14 cellular contexts compared by ENCODE assay signal in genomic region chr19:3612330-3612729, GRCh38. TPM values are rescaled to one million over a fixed set of nuclear protein-coding genes. Genes with fewer than 3 reads are reported as not detected.
DNase-seq lines count a peak whose midpoint lies in the region; ATAC-seq and TF ChIP-seq lines count a peak whose summit lies in the region.
"Had no signal": no experiment of that assay in that cellular context is flagged by ENCODE, and none has a peak within 500 bp of the region (broad histone marks: within the 10 kb centered on the region; RNA-seq: fewer than 3 reads in every experiment).

No MANE protein-coding gene starts in this region.

- no peak overlapping the region for H3K4me3 ChIP-seq in RWPE2 (ENCODE audit: severe bottlenecking)
- H3K4me3 ChIP-seq in esophagus squamous epithelium: no peak overlapping the region
- no peak overlapping the region for H3K4me3 ChIP-seq in colonic mucosa
- H3K4me3 ChIP-seq: BLaER1 treated with 17β-estradiol and CSF1 and Interleukin-3, amounts not matched to agents 10 nM and 100 nM; GM23248 had no signal

- WGBS in esophagus squamous epithelium, 2 donors: 86% methylated on average over 1 of the region's 33 CpGs; no CpG with 5 or more reads in 1 of the 2 donors

- ATAC-seq in RWPE2 (ENCODE audit: low read depth): no peak
- ATAC-seq: HCT116 had no signal

- no peaks in the 10 kb centered on the region for H3K27me3 ChIP-seq in RWPE2 (ENCODE audit: insufficient read depth, poor library complexity, severe bottlenecking)
- H3K27me3 ChIP-seq in esophagus squamous epithelium: peaks cover 0 to 4% (median 0%) of the 10 kb centered on the region in 4 donors
- no peaks in the 10 kb centered on the region for H3K27me3 ChIP-seq in colonic mucosa

- TF ChIP-seq CTCF in 22Rv1 (IDR thresholded peaks at IDR 0.05): no peak
- no peak for TF ChIP-seq CTCF in RWPE2 (IDR thresholded peaks at IDR 0.05; ENCODE audit: poor library complexity, severe bottlenecking)
- no peak for TF ChIP-seq CTCF in esophagus squamous epithelium (IDR thresholded peaks at IDR 0.05)
- no peak for TF ChIP-seq CTCF in colonic mucosa (IDR thresholded peaks at IDR 0.05)

- H3K4me1 ChIP-seq in RWPE2 (ENCODE audit: insufficient read depth, poor library complexity, severe bottlenecking): no peaks in the 10 kb centered on the region
- H3K4me1 ChIP-seq in esophagus squamous epithelium: peaks cover 0 to 56% (median 17%) of the 10 kb centered on the region in 3 donors
- H3K4me1 ChIP-seq in colonic mucosa: peaks cover 4% of the 10 kb centered on the region

- no peak for TF ChIP-seq POLR2A in esophagus squamous epithelium (IDR thresholded peaks at IDR 0.05)

- H3K27ac ChIP-seq in 22Rv1: peak overlapping the region; percentile 60; the same call in 1 of the 2 replicates
- H3K27ac ChIP-seq in RWPE2 (ENCODE audit: poor library complexity, severe bottlenecking): no peak overlapping the region
- H3K27ac ChIP-seq in esophagus squamous epithelium: peak overlapping the region in 3 of 4 donors; percentile 62 to 78 (median 69)
- H3K27ac ChIP-seq in colonic mucosa: no peak overlapping the region
- H3K27ac ChIP-seq: BLaER1 treated with 17β-estradiol and CSF1 and Interleukin-3, amounts not matched to agents 10 nM and 100 nM; GM23248; HL-60 had no signal

- H3K36me3 ChIP-seq in RWPE2 (ENCODE audit: low read depth) (peaks cover 8% of the 10 kb centered on the region), esophagus squamous epithelium (peaks cover 8 to 75% (median 16%) of the 10 kb centered on the region in 3 donors), colonic mucosa (no peaks in the 10 kb centered on the region)

- H3K9me3 ChIP-seq in RWPE2 (ENCODE audit: severe bottlenecking) (no peaks in the 10 kb centered on the region), esophagus squamous epithelium (no peaks in the 10 kb centered on the region), colonic mucosa (no peaks in the 10 kb centered on the region)
- H3K9me3 ChIP-seq: BLaER1 treated with 17β-estradiol and CSF1 and Interleukin-3, amounts not matched to agents 10 nM and 100 nM had no signal

- intact Hi-C loops in esophagus squamous epithelium (cut with DNase I): no loop called here
- intact Hi-C loops in posterior vena cava (cut with DNase I): no loop called here
- intact Hi-C loops in colonic mucosa (cut with DNase I): no loop called here

- no peak overlapping the region for H3K9ac ChIP-seq in colonic mucosa (ENCODE audit: low read depth in 2 of 2, low read length in 2 of 2)
- H3K9ac ChIP-seq: BLaER1 treated with 17β-estradiol and CSF1 and Interleukin-3, amounts not matched to agents 10 nM and 100 nM; GM23248 had no signal

- DNase-seq in RWPE2 (ENCODE audit: low spot score): peak; percentile 48
- no peak for DNase-seq in esophagus squamous epithelium (lab: John Stamatoyannopoulos, UW)
- peak; percentile 80 for DNase-seq in posterior vena cava (ENCODE audit: low spot score)
- DNase-seq in T-helper 9 cell: no peak
- no peak for DNase-seq in mucosa of gallbladder (ENCODE audit: low spot score)
- no peak for DNase-seq in colonic mucosa
- DNase-seq: CD4-positive, CD25-positive, alpha-beta regulatory T cell; DMS53; GF-D8 had no signal

RNA-seq across cellular contexts. Expression of gene TBXA2R, which starts 5.7 kb away (rescaled TPM):
- total RNA-seq in esophagus squamous epithelium (1 to 10 TPM in 1 of 4 donors, under 1 TPM in 3; 0.23 to 1.3 (median 0.45) TPM), posterior vena cava (10 to 100 TPM; 46.9 to 49.6 TPM), mucosa of gallbladder (4.9 TPM), colonic mucosa (1 to 10 TPM; 1.5 to 1.7 TPM)

RNA-seq across cellular contexts. Expression of gene CACTIN, which starts 14.3 kb away (rescaled TPM):
- total RNA-seq in esophagus squamous epithelium: 10 to 100 TPM; 15.9 to 26.7 (median 21.3) TPM
- total RNA-seq in posterior vena cava: 10 to 100 TPM; 13.0 to 17.0 TPM
- 25.8 TPM for total RNA-seq in mucosa of gallbladder
- 10 to 100 TPM; 12.0 to 35.1 TPM for total RNA-seq in colonic mucosa

RNA-seq across cellular contexts. Expression of gene GIPC3, which starts 27.1 kb away (rescaled TPM):
- total RNA-seq in esophagus squamous epithelium: under 1 TPM; 0.18 to 0.76 (median 0.22) TPM
- 10 to 100 TPM; 13.9 to 14.6 TPM for total RNA-seq in posterior vena cava
- total RNA-seq in mucosa of gallbladder: 1.3 TPM
- total RNA-seq in colonic mucosa: 1 to 10 TPM in 1 of 2 donors, under 1 TPM in 1; 0.40 to 1.1 TPM
- total RNA-seq: GM23248 had no signal

RNA-seq across cellular contexts. Expression of gene HMG20B, which starts 39.6 kb away (rescaled TPM):
- total RNA-seq in esophagus squamous epithelium (10 to 100 TPM; 56.1 to 77.6 (median 76.9) TPM), posterior vena cava (100 to 1,000 TPM in 1 of 2 donors, 10 to 100 TPM in 1; 96.8 to 111 TPM), mucosa of gallbladder (100 TPM), colonic mucosa (100 to 1,000 TPM in 1 of 2 donors, 10 to 100 TPM in 1; 87.9 to 118 TPM)

RNA-seq across cellular contexts. Expression of gene MFSD12, which starts 54.9 kb away (rescaled TPM):
- total RNA-seq in esophagus squamous epithelium (10 to 100 TPM; 22.5 to 50.4 (median 37.3) TPM), posterior vena cava (10 to 100 TPM; 49.6 to 52.7 TPM), mucosa of gallbladder (64.1 TPM), colonic mucosa (10 to 100 TPM; 28.4 to 54.3 TPM)

Comparison
In these comparisons a context has a peak if more than half of its experiments do, and no peak if none do; other contexts are left out.
1. H3K27ac ChIP-seq: peak in 22Rv1 (single experiment) and esophagus squamous epithelium (3 of 4); none in RWPE2 (single experiment) and colonic mucosa (single experiment).
2. DNase-seq: peak in RWPE2 (single experiment) and posterior vena cava (single experiment); none in esophagus squamous epithelium (single experiment), T-helper 9 cell (single experiment), mucosa of gallbladder (single experiment) and colonic mucosa (single experiment).